ENCODE assay signal across 8 cellular contexts in the genomic region with DNA sequence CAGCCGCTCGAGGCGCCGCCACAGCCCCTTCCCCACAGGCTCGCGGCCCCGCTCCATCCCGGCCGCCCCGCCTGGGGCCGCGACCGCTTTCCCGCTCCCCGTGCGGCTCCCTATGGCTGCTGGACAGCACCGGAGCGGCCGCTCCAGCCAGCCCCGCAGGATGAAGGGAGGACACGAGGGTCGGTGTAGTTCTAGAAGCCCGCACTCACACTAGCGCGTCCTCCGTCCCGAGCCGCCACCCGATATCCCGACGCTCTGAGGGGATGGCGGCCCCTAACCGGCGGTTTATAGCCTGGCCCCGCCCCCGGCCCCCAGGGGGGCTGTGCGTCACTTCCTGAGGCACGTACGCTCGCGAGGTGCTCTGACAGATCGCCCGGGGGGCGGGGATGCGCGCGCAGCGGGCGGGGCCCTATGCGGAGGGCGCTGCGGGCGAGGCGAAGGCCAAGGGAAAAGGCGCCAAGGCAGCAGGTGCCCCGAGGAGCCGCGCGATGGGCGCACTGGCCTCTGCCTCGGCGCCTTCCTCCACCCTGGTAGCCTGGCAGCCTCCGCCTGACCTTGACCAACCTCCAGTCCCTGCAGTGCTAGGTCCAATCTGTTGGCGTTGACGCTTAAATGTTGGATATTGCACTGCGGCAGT. TPM values are rescaled to one million over a fixed set of nuclear protein-coding genes. Genes with fewer than 3 reads are reported as not detected.
DNase-seq lines count a peak whose midpoint lies in the region; ATAC-seq and TF ChIP-seq lines count a peak whose summit lies in the region.

A gene (minus strand): TSS at position 257 of the 637 bp plus-strand sequence. CDS start 4,991 bp downstream, outside the sequence.

- peak; percentile 95 for ATAC-seq in activated T-helper 17 cell treated with anti-CD3 and anti-CD28 coated beads, Interleukin-2, amount 50 U/mL, for 72 hours (replicated peaks)
- ATAC-seq in naive thymus-derived CD8-positive, alpha-beta T cell: peak; percentile 87 to 91
- ATAC-seq in stimulated activated naive B cell treated with anti-CD40 and anti-IgM and Interleukin-4, amounts not matched to agents 10 μg/mL and 1 μg/mL and 100 μg/mL, for 72 hours (replicated peaks): peak; percentile 92 to 95

- H3K36me3 Mint-ChIP-seq in activated T-helper 17 cell treated with anti-CD3 and anti-CD28 coated beads, Interleukin-2, amount 50 U/mL, for 72 hours (ENCODE audit: low read depth): peaks cover 52% of the 10 kb centered on the region
- peaks cover 0 to under 1% (median 0%) of the 10 kb centered on the region in 3 donors for H3K36me3 Mint-ChIP-seq in naive thymus-derived CD8-positive, alpha-beta T cell
- H3K36me3 Mint-ChIP-seq in stimulated activated naive B cell treated with anti-CD40 and anti-IgM and Interleukin-4, amounts not matched to agents 10 μg/mL and 1 μg/mL and 100 μg/mL, for 72 hours: peaks cover 6 to 13% of the 10 kb centered on the region in 2 donors

- H3K9me3 Mint-ChIP-seq in activated T-helper 17 cell treated with anti-CD3 and anti-CD28 coated beads, Interleukin-2, amount 50 U/mL, for 72 hours: no peaks in the 10 kb centered on the region
- no peaks in the 10 kb centered on the region for H3K9me3 Mint-ChIP-seq in naive thymus-derived CD8-positive, alpha-beta T cell
- H3K9me3 Mint-ChIP-seq in stimulated activated naive B cell treated with anti-CD40 and anti-IgM and Interleukin-4, amounts not matched to agents 10 μg/mL and 1 μg/mL and 100 μg/mL, for 72 hours: no peaks in the 10 kb centered on the region

- H3K4me3 Mint-ChIP-seq in activated T-helper 17 cell treated with anti-CD3 and anti-CD28 coated beads, Interleukin-2, amount 50 U/mL, for 72 hours: peak within 1 kb of the TSS; percentile 98
- peak within 1 kb of the TSS; percentile 84 to 99 (median 94) for H3K4me3 Mint-ChIP-seq in naive thymus-derived CD8-positive, alpha-beta T cell
- peak within 1 kb of the TSS; percentile 98 for H3K4me3 Mint-ChIP-seq in stimulated activated naive B cell treated with anti-CD40 and anti-IgM and Interleukin-4, amounts not matched to agents 10 μg/mL and 1 μg/mL and 100 μg/mL, for 72 hours

- POLR2A ChIA-PET in RWPE1 (lab: Yijun Ruan, JAX; ENCODE audit: low non-redundant PET): no interaction called here
- POLR2A ChIA-PET in naive thymus-derived CD8-positive, alpha-beta T cell (lab: Charles Lee): interaction anchor here (1.0 to 1.7 kb wide), 2 partner anchors 9 to 98 kb away, joined by 5 to 10 read pairs; no protein-coding TSS in a partner anchor

- peak; percentile 91 for DNase-seq in EH (ENCODE audit: low read depth)
- DNase-seq in H4 (ENCODE audit: low spot score): peak; percentile 87
- peak; percentile 93 for DNase-seq in LoVo (ENCODE audit: low spot score)
- peak; percentile 99 for DNase-seq in RWPE1 (ENCODE audit: low spot score)
- DNase-seq in fibroblast of lung (ENCODE audit: low read depth in 2 of 2): peak; percentile 85 to 88
- DNase-seq in naive thymus-derived CD8-positive, alpha-beta T cell: peak; percentile 88 to 99 (median 95)
- DNase-seq in stimulated activated naive B cell treated with anti-CD40 and anti-IgM and Interleukin-4, amounts not matched to agents 10 μg/mL and 1 μg/mL and 100 μg/mL, for 72 hours: peak; percentile 93

- H3K79me2 ChIP-seq in fibroblast of lung (ENCODE audit: control insufficient read depth, insufficient read depth, low read length): peaks cover 42% of the 10 kb centered on the region

- no peaks in the 10 kb centered on the region for H3K27me3 ChIP-seq in fibroblast of lung (ENCODE audit: control insufficient read depth, insufficient read depth, low read length)

- no peaks in the 10 kb centered on the region for H4K20me1 ChIP-seq in fibroblast of lung (ENCODE audit: control insufficient read depth, extremely low read depth, insufficient read depth, low read length)

- H3K27me3 Mint-ChIP-seq in activated T-helper 17 cell treated with anti-CD3 and anti-CD28 coated beads, Interleukin-2, amount 50 U/mL, for 72 hours: no peaks in the 10 kb centered on the region
- H3K27me3 Mint-ChIP-seq in naive thymus-derived CD8-positive, alpha-beta T cell: no peaks in the 10 kb centered on the region
- no peaks in the 10 kb centered on the region for H3K27me3 Mint-ChIP-seq in stimulated activated naive B cell treated with anti-CD40 and anti-IgM and Interleukin-4, amounts not matched to agents 10 μg/mL and 1 μg/mL and 100 μg/mL, for 72 hours

- no peaks in the 10 kb centered on the region for H3K9me3 ChIP-seq in fibroblast of lung (ENCODE audit: control insufficient read depth, insufficient read depth, low read depth, low read length)

- peak within 1 kb of the TSS; percentile 63 to 89 (median 80) for H3K4me3 ChIP-seq in fibroblast of lung (replicated peaks in 1 of 4; ENCODE audit: control extremely low read depth in 1 of 4, insufficient read depth in 1 of 4, low read depth in 3 of 4, low read length in 4 of 4)

- peak within 1 kb of the TSS; percentile 98 for H3K27ac Mint-ChIP-seq in activated T-helper 17 cell treated with anti-CD3 and anti-CD28 coated beads, Interleukin-2, amount 50 U/mL, for 72 hours
- H3K27ac Mint-ChIP-seq in naive thymus-derived CD8-positive, alpha-beta T cell: peak within 1 kb of the TSS; percentile 92 to 99 (median 97)
- H3K27ac Mint-ChIP-seq in stimulated activated naive B cell treated with anti-CD40 and anti-IgM and Interleukin-4, amounts not matched to agents 10 μg/mL and 1 μg/mL and 100 μg/mL, for 72 hours: peak within 1 kb of the TSS; percentile 99

- peak within 1 kb of the TSS; percentile 90 for H3K9ac ChIP-seq in fibroblast of lung (ENCODE audit: insufficient read depth, low read length)

- H3K27ac ChIP-seq in RWPE1 (peak within 1 kb of the TSS; percentile 88), fibroblast of lung (ENCODE audit: insufficient read depth, low read length) (peak within 1 kb of the TSS; percentile 89)

- no peaks in the 10 kb centered on the region for H3K36me3 ChIP-seq in fibroblast of lung (ENCODE audit: control insufficient read depth, insufficient read depth, low read length)

- CTCF ChIA-PET in RWPE1 (lab: Yijun Ruan, JAX): no interaction called here

- no peak for TF ChIP-seq CTCF in RWPE1 (conservative IDR thresholded peaks at IDR 0.05; ENCODE audit: low read depth)
- TF ChIP-seq CTCF in fibroblast of lung (conservative IDR thresholded peaks at IDR 0.05 in 1 of 2, IDR thresholded peaks at IDR 0.05 in 1 of 2; ENCODE audit: low read depth in 1 of 2, low read length in 2 of 2): no peak

- H3K4me2 ChIP-seq in fibroblast of lung (ENCODE audit: extremely low read depth, insufficient read depth, low read length): peak within 1 kb of the TSS; percentile 96

- H3K4me1 Mint-ChIP-seq in activated T-helper 17 cell treated with anti-CD3 and anti-CD28 coated beads, Interleukin-2, amount 50 U/mL, for 72 hours: peaks cover 14% of the 10 kb centered on the region
- H3K4me1 Mint-ChIP-seq in naive thymus-derived CD8-positive, alpha-beta T cell: peaks cover 16 to 48% (median 44%) of the 10 kb centered on the region in 4 donors
- H3K4me1 Mint-ChIP-seq in stimulated activated naive B cell treated with anti-CD40 and anti-IgM and Interleukin-4, amounts not matched to agents 10 μg/mL and 1 μg/mL and 100 μg/mL, for 72 hours: peaks cover 11 to 55% of the 10 kb centered on the region in 2 donors

- peaks cover 2% of the 10 kb centered on the region for H3K4me1 ChIP-seq in fibroblast of lung (ENCODE audit: control insufficient read depth, extremely low read depth, insufficient read depth, low read length)

- peak within 1 kb of the TSS; percentile 99 for H2AFZ ChIP-seq in fibroblast of lung (ENCODE audit: low read length)

RNA-seq across cellular contexts. Expression of the gene that starts here (rescaled TPM):
- total RNA-seq in H4 (2014; rRNA removed; shearing (Covaris generic)): 260 and 286 TPM in 2 replicates
- total RNA-seq in activated T-helper 17 cell treated with anti-CD3 and anti-CD28 coated beads, Interleukin-2, amount 50 U/mL, for 72 hours: 100 to 1,000 TPM; 376 to 800 TPM
- total RNA-seq in fibroblast of lung: 169 and 184 TPM in 2 replicates
- polyA plus RNA-seq in fibroblast of lung: 99.8 and 118 TPM in 2 replicates
- 76.8 and 87.5 TPM in 2 replicates for polyA plus RNA-seq in fibroblast of lung (2012)
- 34.9 and 39.4 TPM in 2 replicates for polyA minus RNA-seq in fibroblast of lung (ENCODE audit: low replicate concordance)
- 10 to 100 TPM; 52.9 to 55.9 TPM for total RNA-seq in naive thymus-derived CD8-positive, alpha-beta T cell
- polyA plus RNA-seq in naive thymus-derived CD8-positive, alpha-beta T cell: 10 to 100 TPM in 2 of 3 donors, 1 to 10 TPM in 1; 7.1 to 14.5 (median 10.0) TPM

Comparison
In these comparisons a context has a peak if more than half of its experiments do, and no peak if none do; other contexts are left out.
1. Peak in every context shown above with its lines: DNase-seq, ATAC-seq, H3K4me3 ChIP-seq and H3K27ac ChIP-seq.
2. RNA of the gene that starts here (polyA plus RNA-seq): 76.8 to 118 TPM in fibroblast of lung; 7.1 to 14.5 TPM in naive thymus-derived CD8-positive, alpha-beta T cell; every median in the first group is over 4 times any median in the second.